ENCODE assay signal across 16 cellular contexts in the genomic region with DNA sequence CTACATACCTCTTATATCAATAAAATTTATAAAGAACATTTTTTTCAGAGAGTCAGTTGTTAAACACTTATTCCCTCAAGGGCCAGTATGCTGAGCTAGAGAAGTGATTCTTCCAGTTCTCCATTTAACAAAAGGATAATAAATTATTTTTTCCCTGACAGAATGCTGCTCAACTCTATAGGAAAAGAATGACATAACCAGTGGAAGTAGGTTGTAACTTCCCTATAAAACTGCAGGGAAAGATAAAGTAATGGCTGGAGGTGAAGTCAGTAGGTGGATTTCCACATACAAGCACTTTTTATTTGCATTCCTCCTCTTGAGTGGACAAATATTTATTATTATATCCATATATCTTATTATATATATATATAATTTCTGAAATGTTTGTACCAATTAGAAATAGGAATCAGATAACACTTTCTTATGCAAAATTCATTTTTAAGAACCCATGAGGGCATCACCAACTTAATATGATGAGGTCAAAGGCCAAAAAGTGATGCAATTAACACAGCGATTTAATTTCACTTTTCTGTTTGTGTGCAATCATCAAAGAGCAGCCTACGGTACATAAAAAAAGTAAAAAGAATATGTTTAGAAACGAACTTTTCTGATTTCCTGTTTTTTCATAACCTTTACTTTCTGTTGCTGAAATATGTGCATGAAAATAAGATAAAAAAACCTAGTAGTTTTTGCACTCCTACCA.
"Had no signal": no experiment of that assay in that cellular context is flagged by ENCODE, and none has a peak within 500 bp of the region (broad histone marks: within the 10 kb centered on the region; RNA-seq: fewer than 3 reads in every experiment).

No MANE protein-coding gene starts in this region.

- H3K4me3 Mint-ChIP-seq: natural killer cell; stimulated activated naive B cell treated with anti-CD40 and anti-IgM and Interleukin-4, amounts not matched to agents 10 μg/mL and 1 μg/mL and 100 μg/mL, for 72 hours; stimulated activated naive CD8-positive, alpha-beta T cell treated with anti-CD3 and anti-CD28 coated beads, Interleukin-15, Interleukin-2, amounts not matched to agents 100 ng/mL and 50 ng/mL, for 24 hours had no signal

- H3K27ac Mint-ChIP-seq: natural killer cell; stimulated activated naive B cell treated with anti-CD40 and anti-IgM and Interleukin-4, amounts not matched to agents 10 μg/mL and 1 μg/mL and 100 μg/mL, for 72 hours; stimulated activated naive CD8-positive, alpha-beta T cell treated with anti-CD3 and anti-CD28 coated beads, Interleukin-15, Interleukin-2, amounts not matched to agents 100 ng/mL and 50 ng/mL, for 24 hours had no signal

- H3K9me3 ChIP-seq: lower lobe of right lung, ovary, psoas muscle, sigmoid colon, suprapubic skin had no signal

- H3K27me3 Mint-ChIP-seq: stimulated activated naive B cell treated with anti-CD40 and anti-IgM and Interleukin-4, amounts not matched to agents 10 μg/mL and 1 μg/mL and 100 μg/mL, for 72 hours; stimulated activated naive CD8-positive, alpha-beta T cell treated with anti-CD3 and anti-CD28 coated beads, Interleukin-15, Interleukin-2, amounts not matched to agents 100 ng/mL and 50 ng/mL, for 24 hours had no signal

- H3K36me3 Mint-ChIP-seq: stimulated activated naive B cell treated with anti-CD40 and anti-IgM and Interleukin-4, amounts not matched to agents 10 μg/mL and 1 μg/mL and 100 μg/mL, for 72 hours had no signal

- H3K4me3 ChIP-seq: dorsolateral prefrontal cortex, lower lobe of right lung, ovary, psoas muscle, sigmoid colon, spleen, suprapubic skin had no signal

- H3K4me1 ChIP-seq: lower lobe of right lung, psoas muscle, sigmoid colon, spleen, suprapubic skin had no signal

- DNase-seq: dorsolateral prefrontal cortex; effector CD4-positive, alpha-beta T cell; left ventricle myocardium superior; lower lobe of right lung; natural killer cell; occipital lobe; ovary; posterior cingulate gyrus; psoas muscle; right cardiac atrium; sigmoid colon; spleen; stimulated activated naive B cell treated with anti-CD40 and anti-IgM and Interleukin-4, amounts not matched to agents 10 μg/mL and 1 μg/mL and 100 μg/mL, for 72 hours; trophoblast cell had no signal

- ATAC-seq: left ventricle myocardium superior; lower lobe of right lung; natural killer cell; psoas muscle; right cardiac atrium; stimulated activated naive B cell treated with anti-CD40 and anti-IgM and Interleukin-4, amounts not matched to agents 10 μg/mL and 1 μg/mL and 100 μg/mL, for 72 hours had no signal

- H3K27me3 ChIP-seq: dorsolateral prefrontal cortex, ovary, sigmoid colon, spleen, suprapubic skin had no signal

- H3K36me3 ChIP-seq: lower lobe of right lung, ovary, sigmoid colon, spleen, suprapubic skin had no signal

- H3K4me1 Mint-ChIP-seq: natural killer cell; stimulated activated naive B cell treated with anti-CD40 and anti-IgM and Interleukin-4, amounts not matched to agents 10 μg/mL and 1 μg/mL and 100 μg/mL, for 72 hours had no signal

- H3K27ac ChIP-seq: lower lobe of right lung, ovary, psoas muscle, sigmoid colon, spleen, suprapubic skin had no signal
